In genomic region chr1:54811066-54811465, GRCh38 we compare ENCODE assay signal across 11 cellular contexts. TPM values are rescaled to one million over a fixed set of nuclear protein-coding genes. Genes with fewer than 3 reads are reported as not detected.
"Had no signal": no experiment of that assay in that cellular context is flagged by ENCODE, and none has a peak within 500 bp of the region (broad histone marks: within the 10 kb centered on the region; RNA-seq: fewer than 3 reads in every experiment).

No MANE protein-coding gene starts in this region.

- H3K27ac ChIP-seq: ascending aorta, epithelial cell of prostate, ovary, thyroid gland had no signal

- H3K9me3 Mint-ChIP-seq: activated naive CD8-positive, alpha-beta T cell treated with anti-CD3 and anti-CD28 coated beads, Interleukin-2, amount 50 U/mL, for 24 hours; activated T-cell treated with anti-CD3 and anti-CD28 coated beads, Interleukin-2, amount 50 U/mL, for 24 hours; nephron; stimulated activated naive CD8-positive, alpha-beta T cell treated with anti-CD3 and anti-CD28 coated beads, Interleukin-15, amount 100 ng/mL, for 72 hours; T-helper 1 cell treated with Interleukin-12 subunit alpha and Interleukin-12 subunit beta and Interleukin-4 antibody, amounts not matched to agents 30 μg/mL and 1 μg/mL, for 36 hours; WTC11 had no signal

- H3K27me3 Mint-ChIP-seq: activated naive CD8-positive, alpha-beta T cell treated with anti-CD3 and anti-CD28 coated beads, Interleukin-2, amount 50 U/mL, for 24 hours; activated T-cell treated with anti-CD3 and anti-CD28 coated beads, Interleukin-2, amount 50 U/mL, for 24 hours; stimulated activated naive CD8-positive, alpha-beta T cell treated with anti-CD3 and anti-CD28 coated beads, Interleukin-15, amount 100 ng/mL, for 72 hours had no signal

- H3K36me3 ChIP-seq: ascending aorta, ovary, thyroid gland had no signal

- H3K9me3 ChIP-seq: ascending aorta, ovary, thyroid gland had no signal

- H3K4me3 Mint-ChIP-seq: activated naive CD8-positive, alpha-beta T cell treated with anti-CD3 and anti-CD28 coated beads, Interleukin-2, amount 50 U/mL, for 24 hours; activated T-cell treated with anti-CD3 and anti-CD28 coated beads, Interleukin-2, amount 50 U/mL, for 24 hours; nephron; stimulated activated naive CD8-positive, alpha-beta T cell treated with anti-CD3 and anti-CD28 coated beads, Interleukin-15, amount 100 ng/mL, for 72 hours; T-helper 1 cell treated with Interleukin-12 subunit alpha and Interleukin-12 subunit beta and Interleukin-4 antibody, amounts not matched to agents 30 μg/mL and 1 μg/mL, for 36 hours; WTC11 had no signal

- H3K36me3 Mint-ChIP-seq: WTC11 had no signal

- H3K4me1 ChIP-seq: ascending aorta, thyroid gland had no signal

- H3K27ac Mint-ChIP-seq: activated naive CD8-positive, alpha-beta T cell treated with anti-CD3 and anti-CD28 coated beads, Interleukin-2, amount 50 U/mL, for 24 hours; activated T-cell treated with anti-CD3 and anti-CD28 coated beads, Interleukin-2, amount 50 U/mL, for 24 hours; stimulated activated naive CD8-positive, alpha-beta T cell treated with anti-CD3 and anti-CD28 coated beads, Interleukin-15, amount 100 ng/mL, for 72 hours; T-helper 1 cell treated with Interleukin-12 subunit alpha and Interleukin-12 subunit beta and Interleukin-4 antibody, amounts not matched to agents 30 μg/mL and 1 μg/mL, for 36 hours; WTC11 had no signal

- H3K4me3 ChIP-seq: ascending aorta, ovary, thyroid gland had no signal

- H3K27me3 ChIP-seq: ascending aorta, ovary, thyroid gland had no signal

RNA-seq across cellular contexts. Expression of gene TTC22, which starts 9.9 kb away (rescaled TPM):
- total RNA-seq: ascending aorta, glomerular endothelial cell had no signal
